In genomic region chr2:217958889-217959235, GRCh38 we compare ENCODE assay signal across 8 cellular contexts.
"Had no signal": no experiment of that assay in that cellular context is flagged by ENCODE, and none has a peak within 500 bp of the region (broad histone marks: within the 10 kb centered on the region; RNA-seq: fewer than 3 reads in every experiment).

No MANE protein-coding gene starts in this region.

- DNase-seq: activated CD4-positive, alpha-beta T cell treated with anti-CD3 and anti-CD28 coated beads, Interleukin-2, amount 10 ng/mL, durations not matched to agents 7 days and 5 days; activated naive CD4-positive, alpha-beta T cell treated with anti-CD3 and anti-CD28 coated beads, Interleukin-2, amount 50 U/mL, for 16 hours; kidney glomerular epithelial cell; stimulated activated CD4-positive, alpha-beta T cell treated with anti-CD3 and anti-CD28 coated beads, Interleukin-15, amount 100 ng/mL, for 24 hours; stimulated activated CD4-positive, alpha-beta T cell treated with anti-CD3 and anti-CD28 coated beads, Interleukin-4, amount 100 ng/mL, for 24 hours; stimulated activated naive CD4-positive, alpha-beta T cell had no signal

- H3K4me3 ChIP-seq: coronary artery, lung had no signal
